Comparison of ENCODE assay signal across 1 cellular context in genomic region chr7:87129836-87130235, GRCh38.
TF ChIP-seq lines count a peak whose summit lies in the region.

No MANE protein-coding gene starts in this region.

TF ChIP-seq in GM12878, 131 proteins besides CTCF, POLR2A, EP300 and RAD21 (continued from another document and continues in another):
- TF ChIP-seq SREBF2 (IDR thresholded peaks at IDR 0.05; ENCODE audit: low read length) (no peak), RUNX3 (IDR thresholded peaks at IDR 0.05; ENCODE audit: low read length) (peak; percentile 88), EZH2 (IDR thresholded peaks at IDR 0.05; ENCODE audit: borderline replicate concordance, control insufficient read depth, low read depth, low read length) (no peak), IRF4 (IDR thresholded peaks at IDR 0.05; ENCODE audit: low read depth, low read length) (peak; percentile 60; the same call in 1 of the 2 replicates), STAT3 (IDR thresholded peaks at IDR 0.05; ENCODE audit: low read depth, low read length) (no peak), HDAC2 (IDR thresholded peaks at IDR 0.05) (no peak), PBX3 (IDR thresholded peaks at IDR 0.05; ENCODE audit: insufficient replicate concordance, low read depth, low read length) (no peak), ZNF24 (IDR thresholded peaks at IDR 0.05) (no peak), HDGF (IDR thresholded peaks at IDR 0.05) (no peak), BRCA1 (IDR thresholded peaks at IDR 0.05; ENCODE audit: low read depth, low read length) (no peak), RBBP5 (conservative IDR thresholded peaks at IDR 0.05) (no peak), CBFB (IDR thresholded peaks at IDR 0.05; ENCODE audit: low read depth) (peak; percentile 40; the same call in 1 of the 2 replicates), ZBTB33 (IDR thresholded peaks at IDR 0.05) (no peak), ZNF592 (IDR thresholded peaks at IDR 0.05) (no peak), ZNF207 (IDR thresholded peaks at IDR 0.05; ENCODE audit: borderline replicate concordance) (no peak), FOXK2 (IDR thresholded peaks at IDR 0.05) (no peak), CBX5 (IDR thresholded peaks at IDR 0.05; ENCODE audit: low read depth) (peak; percentile 83; the same call in 1 of the 2 replicates), SMAD1 (IDR thresholded peaks at IDR 0.05; ENCODE audit: low read depth, partially characterized antibody) (no peak), MEF2A (IDR thresholded peaks at IDR 0.05; ENCODE audit: insufficient read depth, low read depth, low read length) (peak; percentile 99), JUNB (IDR thresholded peaks at IDR 0.05) (peak; percentile 95), ZBTB11 (CRISPR knock-in tag; IDR thresholded peaks at IDR 0.05) (no peak), WRNIP1 (IDR thresholded peaks at IDR 0.05; ENCODE audit: borderline replicate concordance, low read depth, low read length) (no peak), SREBF1 (IDR thresholded peaks at IDR 0.05; ENCODE audit: low read length) (no peak), LARP7 (IDR thresholded peaks at IDR 0.05) (no peak), CREB1 (IDR thresholded peaks at IDR 0.05; ENCODE audit: low read depth) (peak; percentile 63; the same call in 1 of the 2 replicates), PAX5 (IDR thresholded peaks at IDR 0.05; ENCODE audit: borderline replicate concordance, low read depth, low read length) (peak; percentile 48; the same call in 1 of the 2 replicates), PAX8 (IDR thresholded peaks at IDR 0.05) (no peak), NFXL1 (IDR thresholded peaks at IDR 0.05; ENCODE audit: borderline replicate concordance) (no peak), IKZF2 (IDR thresholded peaks at IDR 0.05) (peak; percentile 19 to 57; a peak in 2 of 4 replicates), NFYA (IDR thresholded peaks at IDR 0.05; ENCODE audit: borderline replicate concordance, low read depth, low read length) (no peak), TAF1 (IDR thresholded peaks at IDR 0.05; ENCODE audit: borderline replicate concordance, low read depth, low read length) (no peak), ESRRA (IDR thresholded peaks at IDR 0.05; ENCODE audit: low read length) (no peak), TBL1XR1 (IDR thresholded peaks at IDR 0.05; ENCODE audit: low read depth, low read length) (0 out of 2 replicates have a peak, but pooled peaks have one; percentile 31), RELA (IDR thresholded peaks at IDR 0.05; ENCODE audit: borderline replicate concordance, partially characterized antibody) (no peak), CHD4 (IDR thresholded peaks at IDR 0.05) (no peak), ASH2L (IDR thresholded peaks at IDR 0.05; ENCODE audit: borderline replicate concordance, low read depth) (no peak), FOS (IDR thresholded peaks at IDR 0.05; ENCODE audit: borderline replicate concordance, extremely low read depth, insufficient read length) (no peak), SMAD5 (IDR thresholded peaks at IDR 0.05; ENCODE audit: low read depth) (no peak), KAT2A (conservative IDR thresholded peaks at IDR 0.05; ENCODE audit: control insufficient read depth, low read depth, low read length) (no peak), EGR1 (IDR thresholded peaks at IDR 0.05; ENCODE audit: borderline replicate concordance in 1 of 2, low read depth in 2 of 2, low read length in 2 of 2) (no peak), POLR2AphosphoS5 (IDR thresholded peaks at IDR 0.05; ENCODE audit: low read length) (no peak), MYC (IDR thresholded peaks at IDR 0.05; ENCODE audit: insufficient read depth, insufficient read length, insufficient replicate concordance, low read length, severe bottlenecking) (no peak), YBX1 (IDR thresholded peaks at IDR 0.05) (no peak), TCF12 (IDR thresholded peaks at IDR 0.05; ENCODE audit: low read depth, low read length) (0 out of 2 replicates have a peak, but pooled peaks have one; percentile 59), SMARCA5 (IDR thresholded peaks at IDR 0.05) (no peak), NR2C2 (IDR thresholded peaks at IDR 0.05; ENCODE audit: borderline replicate concordance, control insufficient read depth, insufficient read length, low read depth) (no peak), KDM1A (IDR thresholded peaks at IDR 0.05; ENCODE audit: borderline replicate concordance) (no peak), FOXM1 (IDR thresholded peaks at IDR 0.05; ENCODE audit: low read depth, low read length) (peak; percentile 91), SRF (IDR thresholded peaks at IDR 0.05; ENCODE audit: low read depth in 2 of 2, low read length in 2 of 2) (no peak), SMC3 (IDR thresholded peaks at IDR 0.05; ENCODE audit: borderline replicate concordance, low read length) (no peak), KLF5 (IDR thresholded peaks at IDR 0.05; ENCODE audit: partially characterized antibody) (no peak)
- TF ChIP-seq, protein P1, sequence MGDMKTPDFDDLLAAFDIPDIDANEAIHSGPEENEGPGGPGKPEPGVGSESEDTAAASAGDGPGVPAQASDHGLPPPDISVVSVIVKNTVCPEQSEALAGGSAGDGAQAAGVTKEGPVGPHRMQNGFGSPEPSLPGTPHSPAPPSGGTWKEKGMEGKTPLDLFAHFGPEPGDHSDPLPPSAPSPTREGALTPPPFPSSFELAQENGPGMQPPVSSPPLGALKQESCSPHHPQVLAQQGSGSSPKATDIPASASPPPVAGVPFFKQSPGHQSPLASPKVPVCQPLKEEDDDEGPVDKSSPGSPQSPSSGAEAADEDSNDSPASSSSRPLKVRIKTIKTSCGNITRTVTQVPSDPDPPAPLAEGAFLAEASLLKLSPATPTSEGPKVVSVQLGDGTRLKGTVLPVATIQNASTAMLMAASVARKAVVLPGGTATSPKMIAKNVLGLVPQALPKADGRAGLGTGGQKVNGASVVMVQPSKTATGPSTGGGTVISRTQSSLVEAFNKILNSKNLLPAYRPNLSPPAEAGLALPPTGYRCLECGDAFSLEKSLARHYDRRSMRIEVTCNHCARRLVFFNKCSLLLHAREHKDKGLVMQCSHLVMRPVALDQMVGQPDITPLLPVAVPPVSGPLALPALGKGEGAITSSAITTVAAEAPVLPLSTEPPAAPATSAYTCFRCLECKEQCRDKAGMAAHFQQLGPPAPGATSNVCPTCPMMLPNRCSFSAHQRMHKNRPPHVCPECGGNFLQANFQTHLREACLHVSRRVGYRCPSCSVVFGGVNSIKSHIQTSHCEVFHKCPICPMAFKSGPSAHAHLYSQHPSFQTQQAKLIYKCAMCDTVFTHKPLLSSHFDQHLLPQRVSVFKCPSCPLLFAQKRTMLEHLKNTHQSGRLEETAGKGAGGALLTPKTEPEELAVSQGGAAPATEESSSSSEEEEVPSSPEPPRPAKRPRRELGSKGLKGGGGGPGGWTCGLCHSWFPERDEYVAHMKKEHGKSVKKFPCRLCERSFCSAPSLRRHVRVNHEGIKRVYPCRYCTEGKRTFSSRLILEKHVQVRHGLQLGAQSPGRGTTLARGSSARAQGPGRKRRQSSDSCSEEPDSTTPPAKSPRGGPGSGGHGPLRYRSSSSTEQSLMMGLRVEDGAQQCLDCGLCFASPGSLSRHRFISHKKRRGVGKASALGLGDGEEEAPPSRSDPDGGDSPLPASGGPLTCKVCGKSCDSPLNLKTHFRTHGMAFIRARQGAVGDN (IDR thresholded peaks at IDR 0.05), result no peak
- TF ChIP-seq, protein P2, sequence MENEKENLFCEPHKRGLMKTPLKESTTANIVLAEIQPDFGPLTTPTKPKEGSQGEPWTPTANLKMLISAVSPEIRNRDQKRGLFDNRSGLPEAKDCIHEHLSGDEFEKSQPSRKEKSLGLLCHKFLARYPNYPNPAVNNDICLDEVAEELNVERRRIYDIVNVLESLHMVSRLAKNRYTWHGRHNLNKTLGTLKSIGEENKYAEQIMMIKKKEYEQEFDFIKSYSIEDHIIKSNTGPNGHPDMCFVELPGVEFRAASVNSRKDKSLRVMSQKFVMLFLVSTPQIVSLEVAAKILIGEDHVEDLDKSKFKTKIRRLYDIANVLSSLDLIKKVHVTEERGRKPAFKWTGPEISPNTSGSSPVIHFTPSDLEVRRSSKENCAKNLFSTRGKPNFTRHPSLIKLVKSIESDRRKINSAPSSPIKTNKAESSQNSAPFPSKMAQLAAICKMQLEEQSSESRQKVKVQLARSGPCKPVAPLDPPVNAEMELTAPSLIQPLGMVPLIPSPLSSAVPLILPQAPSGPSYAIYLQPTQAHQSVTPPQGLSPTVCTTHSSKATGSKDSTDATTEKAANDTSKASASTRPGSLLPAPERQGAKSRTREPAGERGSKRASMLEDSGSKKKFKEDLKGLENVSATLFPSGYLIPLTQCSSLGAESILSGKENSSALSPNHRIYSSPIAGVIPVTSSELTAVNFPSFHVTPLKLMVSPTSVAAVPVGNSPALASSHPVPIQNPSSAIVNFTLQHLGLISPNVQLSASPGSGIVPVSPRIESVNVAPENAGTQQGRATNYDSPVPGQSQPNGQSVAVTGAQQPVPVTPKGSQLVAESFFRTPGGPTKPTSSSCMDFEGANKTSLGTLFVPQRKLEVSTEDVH (IDR thresholded peaks at IDR 0.05; ENCODE audit: low read depth, partially characterized antibody), result no peak
